In genomic region chr12:47411961-47412360, GRCh38 we compare ENCODE assay signal across 22 cellular contexts.
"Had no signal": no experiment of that assay in that cellular context is flagged by ENCODE, and none has a peak within 500 bp of the region (broad histone marks: within the 10 kb centered on the region; RNA-seq: fewer than 3 reads in every experiment).

No MANE protein-coding gene starts in this region.

- H3K4me3 ChIP-seq: breast epithelium, gastrocnemius medialis, neural progenitor cell, skin epidermis, tibial nerve, uterus had no signal

- H3K9me3 Mint-ChIP-seq: activated T-helper 2 cell treated with anti-CD3 and anti-CD28 coated beads, Interferon-gamma antibody, Interleukin-2, Interleukin-4, amounts not matched to agents 10 μg/mL and 5 μg/mL and 100 μg/mL, durations not matched to agents 14 hours and 24 hours and 36 hours; T-helper 1 cell treated with Interleukin-12 subunit alpha and Interleukin-12 subunit beta and Interleukin-4 antibody, amounts not matched to agents 30 μg/mL and 1 μg/mL, for 36 hours had no signal

- ATAC-seq: gastrocnemius medialis; left ventricle myocardium superior; right cardiac atrium; stimulated activated naive CD8-positive, alpha-beta T cell treated with anti-CD3 and anti-CD28 coated beads, Interleukin-15, Interleukin-2, amounts not matched to agents 100 U/mL and 50 U/mL, for 24 hours had no signal

- H3K27me3 Mint-ChIP-seq: activated naive CD8-positive, alpha-beta T cell treated with anti-CD3 and anti-CD28 coated beads, Interleukin-2, amount 10 ng/mL, durations not matched to agents 7 days and 5 days; progenitor cell of endocrine pancreas had no signal

- H3K27me3 ChIP-seq: breast epithelium, gastrocnemius medialis, neural progenitor cell, tibial nerve, uterus had no signal

- H3K9ac ChIP-seq: neural progenitor cell had no signal

- H3K27ac ChIP-seq: breast epithelium, gastrocnemius medialis, neural progenitor cell, skin epidermis, tibial nerve, uterus, VCaP had no signal

- H3K27ac Mint-ChIP-seq: activated naive CD8-positive, alpha-beta T cell treated with anti-CD3 and anti-CD28 coated beads, Interleukin-2, amount 10 ng/mL, durations not matched to agents 7 days and 5 days; activated T-helper 2 cell treated with anti-CD3 and anti-CD28 coated beads, Interferon-gamma antibody, Interleukin-2, Interleukin-4, amounts not matched to agents 10 μg/mL and 5 μg/mL and 100 μg/mL, durations not matched to agents 14 hours and 24 hours and 36 hours; neural progenitor cell; progenitor cell of endocrine pancreas; T-helper 1 cell treated with Interleukin-12 subunit alpha and Interleukin-12 subunit beta and Interleukin-4 antibody, amounts not matched to agents 30 μg/mL and 1 μg/mL, for 36 hours had no signal

- H3K9me3 ChIP-seq: breast epithelium, gastrocnemius medialis, tibial nerve, uterus had no signal

- H3K4me2 ChIP-seq: neural progenitor cell had no signal

- H3K4me3 Mint-ChIP-seq: activated naive CD8-positive, alpha-beta T cell treated with anti-CD3 and anti-CD28 coated beads, Interleukin-2, amount 10 ng/mL, durations not matched to agents 7 days and 5 days; neural progenitor cell; T-helper 1 cell treated with Interleukin-12 subunit alpha and Interleukin-12 subunit beta and Interleukin-4 antibody, amounts not matched to agents 30 μg/mL and 1 μg/mL, for 36 hours had no signal

- H3K4me1 ChIP-seq: breast epithelium, gastrocnemius medialis, uterus had no signal

- H3K36me3 ChIP-seq: breast epithelium, gastrocnemius medialis, neural progenitor cell, tibial nerve, uterus had no signal

- H2AFZ ChIP-seq: neural progenitor cell had no signal

- DNase-seq: activated CD4-positive, alpha-beta T cell treated with anti-CD3 and anti-CD28 coated beads, Interleukin-2, amount 50 U/mL, for 4 hours; activated CD4-positive, CD25-positive, alpha-beta regulatory T cell treated with anti-CD3 and anti-CD28 coated beads, Interleukin-2, amount 50 U/mL, for 72 hours; activated naive CD8-positive, alpha-beta T cell treated with anti-CD3 and anti-CD28 coated beads, Interleukin-2, amount 10 ng/mL, durations not matched to agents 7 days and 5 days; activated T-cell treated with anti-CD3 and anti-CD28 coated beads, Interleukin-2, amount 50 U/mL, for 1 hour; anterior cingulate cortex; cortex of kidney; erythroblast; gastrocnemius medialis; head of caudate nucleus; left ventricle myocardium superior; right cardiac atrium; stimulated activated naive CD8-positive, alpha-beta T cell treated with anti-CD3 and anti-CD28 coated beads, Interleukin-15, Interleukin-2, amounts not matched to agents 100 U/mL and 50 U/mL, for 24 hours; substantia nigra; uterus had no signal

- H3K36me3 Mint-ChIP-seq: neural progenitor cell had no signal
